11 cellular contexts compared by ENCODE assay signal in the genomic region with DNA sequence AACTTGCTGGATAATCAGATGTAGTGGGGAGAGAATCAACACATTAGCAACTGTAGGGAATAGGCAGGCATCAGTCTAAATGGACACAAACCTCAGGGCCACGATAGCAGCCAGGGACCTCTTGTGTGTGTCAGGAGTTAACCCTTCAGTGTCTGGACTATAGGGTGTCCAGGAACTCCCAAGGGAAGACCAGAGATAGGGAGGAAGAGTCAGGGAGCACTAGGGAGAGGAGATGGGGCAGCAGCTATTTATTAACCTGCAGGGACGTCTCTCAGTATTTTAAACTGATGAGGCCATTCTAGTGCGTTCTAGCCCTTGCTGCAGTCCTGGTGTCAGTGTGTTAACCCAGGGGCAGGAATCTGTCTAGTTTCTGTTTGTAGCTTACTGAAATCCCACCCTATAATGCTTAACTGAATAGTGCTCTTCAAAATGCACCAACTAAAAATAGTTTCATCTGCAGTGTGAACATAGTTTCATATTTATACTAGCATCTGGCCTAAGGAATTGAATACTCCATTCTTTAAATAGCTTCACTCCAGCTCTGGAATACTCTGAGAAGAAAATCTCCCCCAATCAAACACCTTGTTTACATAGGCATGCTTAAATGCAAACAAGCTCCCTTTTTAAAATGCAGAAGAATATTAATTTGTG.
DNase-seq lines count a peak whose midpoint lies in the region; ATAC-seq, FAIRE-seq and TF ChIP-seq lines count a peak whose summit lies in the region.
"Had no signal": no experiment of that assay in that cellular context is flagged by ENCODE, and none has a peak within 500 bp of the region (broad histone marks: within the 10 kb centered on the region; RNA-seq: fewer than 3 reads in every experiment).

No MANE protein-coding gene starts in this region.

- H3K4me3 Mint-ChIP-seq in brain (peak overlapping the region in 1 of 5 experiments; percentile 68), nephron progenitor cell (no peak overlapping the region)

- H3K27me3 Mint-ChIP-seq in brain (no peaks in the 10 kb centered on the region), nephron progenitor cell (ENCODE audit: low read depth, poor library complexity) (no peaks in the 10 kb centered on the region)

- FAIRE-seq in GM12892 (lab: Jason Lieb, UNC) (peak; percentile 75), HTR-8/SVneo (lab: Jason Lieb, UNC) (no peak)
- FAIRE-seq: endothelial cell of umbilical vein had no signal

- H3K36me3 Mint-ChIP-seq in brain (peaks cover 45% of the 10 kb centered on the region), nephron progenitor cell (ENCODE audit: low read depth) (peaks cover 26% of the 10 kb centered on the region)

- H3K4me1 Mint-ChIP-seq in brain: peaks cover 45% of the 10 kb centered on the region
- H3K4me1 Mint-ChIP-seq in nephron progenitor cell: peaks cover 10% of the 10 kb centered on the region

- no peaks in the 10 kb centered on the region for H3K9me3 ChIP-seq in BE2C
- H3K9me3 ChIP-seq: HAP-1 had no signal

- H3K27ac Mint-ChIP-seq in brain: peak overlapping the region in 4 of 5 experiments; percentile 36 to 78 (median 58)
- peak overlapping the region; percentile 94 for H3K27ac Mint-ChIP-seq in nephron progenitor cell

- peak; percentile 28 for ATAC-seq in HG03095 (IDR thresholded peaks at IDR 0.05; ENCODE audit: unreplicated experiment)

- H3K4me3 ChIP-seq in lower leg skin (ENCODE audit: low read depth, poor library complexity, severe bottlenecking) (no peak overlapping the region), BE2C (ENCODE audit: low read depth, low read length) (no peak overlapping the region)
- H3K4me3 ChIP-seq: HAP-1 had no signal

- DNase-seq in GM12892 (ENCODE audit: insufficient read length): no peak
- DNase-seq in nephron progenitor cell: no peak
- no peak for DNase-seq in HTR-8/SVneo (ENCODE audit: insufficient read length, low spot score)
- no peak for DNase-seq in occipital lobe (lab: John Stamatoyannopoulos, UW)
- DNase-seq in lower leg skin (ENCODE audit: low spot score in 2 of 2): no peak
- no peak for DNase-seq in BE2C
- DNase-seq: activated CD4-positive, alpha-beta T cell treated with anti-CD3 and anti-CD28 coated beads for 48 hours had no signal

- H3K9me3 Mint-ChIP-seq in brain (peaks cover 0 to 9% (median 5%) of the 10 kb centered on the region in 5 experiments), nephron progenitor cell (no peaks in the 10 kb centered on the region)

- H3K4me1 ChIP-seq in BE2C: peaks cover 3% of the 10 kb centered on the region; the same call in 1 of the 2 replicates

- no peaks in the 10 kb centered on the region for H3K36me3 ChIP-seq in BE2C

- 54 to 69% methylated on average over 3 of the region's 3 CpGs for WGBS in lower leg skin, 2 donors

- intact Hi-C loops in lower leg skin (cut with DNase I; ENCODE audit: low total_unique reads): no loop called here

- H3K27me3 ChIP-seq in BE2C: no peaks in the 10 kb centered on the region

- TF ChIP-seq POLR2A in GM12892 (IDR thresholded peaks at IDR 0.05; ENCODE audit: low read depth, low read length) (peak; percentile 33; the same call in 1 of the 2 replicates), lower leg skin (IDR thresholded peaks at IDR 0.05) (no peak)

- TF ChIP-seq CTCF in brain (conservative IDR thresholded peaks at IDR 0.05) (no peak), nephron progenitor cell (IDR thresholded peaks at IDR 0.05) (no peak), lower leg skin (IDR thresholded peaks at IDR 0.05) (no peak), BE2C (IDR thresholded peaks at IDR 0.05; ENCODE audit: low read depth, low read length) (no peak)
